Comparison of ENCODE assay signal across 17 cellular contexts in genomic region chr1:230750986-230751625, GRCh38. TPM values are rescaled to one million over a fixed set of nuclear protein-coding genes. Genes with fewer than 3 reads are reported as not detected.
A peak's percentile ranks its signal among the peaks of the same experiment; 100 is the strongest.
DNase-seq lines count a peak whose midpoint lies in the region; ATAC-seq and TF ChIP-seq lines count a peak whose summit lies in the region.
"Had no signal": no experiment of that assay in that cellular context is flagged by ENCODE, and none has a peak within 500 bp of the region (broad histone marks: within the 10 kb centered on the region; RNA-seq: fewer than 3 reads in every experiment).

No MANE protein-coding gene starts in this region.

- ATAC-seq in GM23338: no peak
- no peak for ATAC-seq in HG02870 (IDR thresholded peaks at IDR 0.05; ENCODE audit: unreplicated experiment)
- no peak for ATAC-seq in GM21528 (IDR thresholded peaks at IDR 0.05; ENCODE audit: low FRiP score, unreplicated experiment)
- ATAC-seq: T-cell had no signal

- H3K4me2 ChIP-seq in GM23338: peak overlapping the region; percentile 73
- H3K4me2 ChIP-seq in PC-9: peak overlapping the region; percentile 80
- H3K4me2 ChIP-seq in hepatocyte: peak overlapping the region; percentile 62

- H3K36me3 Mint-ChIP-seq in GM23338 (ENCODE audit: low read depth): no peaks in the 10 kb centered on the region
- H3K36me3 Mint-ChIP-seq: T-cell had no signal

- H3K4me3 ChIP-seq in GM23338: 0 out of 2 replicates have a peak overlapping the region, but pooled peaks have one; percentile 26
- H3K4me3 ChIP-seq in PC-9: peak overlapping the region; percentile 30; the same call in 1 of the 2 replicates
- H3K4me3 ChIP-seq in hepatocyte: no peak overlapping the region
- no peak overlapping the region for H3K4me3 ChIP-seq in prostate gland
- H3K4me3 ChIP-seq: sigmoid colon had no signal

- POLR2A ChIA-PET in PC-9 (lab: Charles Lee; ENCODE audit: unreplicated experiment): no interaction called here

- H3K4me1 Mint-ChIP-seq in GM23338: peaks cover 52% of the 10 kb centered on the region
- H3K4me1 Mint-ChIP-seq: T-cell had no signal

- H3K36me3 ChIP-seq in GM23338 (ENCODE audit: insufficient read depth): no peaks in the 10 kb centered on the region
- H3K36me3 ChIP-seq in PC-9 (ENCODE audit: low read depth): no peaks in the 10 kb centered on the region
- no peaks in the 10 kb centered on the region for H3K36me3 ChIP-seq in hepatocyte (replicated peaks; ENCODE audit: insufficient read depth, low read depth)
- H3K36me3 ChIP-seq in prostate gland: no peaks in the 10 kb centered on the region
- H3K36me3 ChIP-seq: sigmoid colon had no signal

- BruUV-seq in PC-9 (replicated peaks; lab: Mats Ljungman, UMichigan): no TSS peak

- H4K20me1 ChIP-seq in GM23338 (replicated peaks; ENCODE audit: insufficient read depth): no peaks in the 10 kb centered on the region
- no peaks in the 10 kb centered on the region for H4K20me1 ChIP-seq in PC-9 (ENCODE audit: insufficient read depth)
- H4K20me1 ChIP-seq in hepatocyte (ENCODE audit: insufficient read depth, poor library complexity, severe bottlenecking): no peaks in the 10 kb centered on the region

- H3F3A ChIP-seq in GM23338 (replicated peaks; ENCODE audit: low read depth) (no peaks in the 10 kb centered on the region; the same call in 1 of the 2 replicates), PC-9 (ENCODE audit: insufficient read depth, low read depth) (0 out of 2 replicates have a peak, but pooled peaks cover 4% of the 10 kb centered on the region)

- peaks cover 4% of the 10 kb centered on the region; the same call in 1 of the 2 replicates for H3K27me3 ChIP-seq in GM23338 (ENCODE audit: insufficient read depth)
- no peaks in the 10 kb centered on the region for H3K27me3 ChIP-seq in PC-9 (ENCODE audit: insufficient read depth, low read depth)
- no peaks in the 10 kb centered on the region for H3K27me3 ChIP-seq in hepatocyte
- H3K27me3 ChIP-seq in prostate gland (replicated peaks; ENCODE audit: insufficient read depth): no peaks in the 10 kb centered on the region
- H3K27me3 ChIP-seq: sigmoid colon had no signal

- CTCF ChIA-PET in PC-9 (lab: Charles Lee): no interaction called here

- H3K27me3 Mint-ChIP-seq in GM23338 (ENCODE audit: insufficient read depth, low read depth, poor library complexity): peaks cover 26% of the 10 kb centered on the region

- DNase-seq in GM23338 (ENCODE audit: low spot score): no peak
- no peak for DNase-seq in PC-9
- no peak for DNase-seq in hepatocyte (ENCODE audit: low spot score)
- no peak for DNase-seq in prostate gland (ENCODE audit: low spot score)
- no peak for DNase-seq in NCI-H146 (lab: John Stamatoyannopoulos, UW)
- no peak for DNase-seq in stimulated activated CD4-positive, alpha-beta T cell treated with anti-CD3 and anti-CD28 coated beads, Interleukin-2, amount 100 ng/mL, for 24 hours
- DNase-seq: activated naive CD4-positive, alpha-beta T cell treated with anti-CD3 and anti-CD28 coated beads for 36 hours; NCI-H446; Right ventricle myocardium superior; sigmoid colon; stimulated activated CD4-positive, alpha-beta T cell treated with anti-CD3 and anti-CD28 coated beads, Interleukin-1b, Interleukin-23, amount 100 ng/mL, for 48 hours; T-cell had no signal

- peak overlapping the region; percentile 20; the same call in 2 of the 3 replicates for H3K4me3 Mint-ChIP-seq in GM23338
- H3K4me3 Mint-ChIP-seq: activated naive CD4-positive, alpha-beta T cell treated with anti-CD3 and anti-CD28 coated beads for 36 hours; T-cell had no signal

- no peak for TF ChIP-seq POLR2A in prostate gland (IDR thresholded peaks at IDR 0.05)

- TF ChIP-seq CTCF in GM23338 (conservative IDR thresholded peaks at IDR 0.05; ENCODE audit: low read depth in 2 of 2) (no peak), PC-9 (conservative IDR thresholded peaks at IDR 0.05) (no peak), hepatocyte (IDR thresholded peaks at IDR 0.05; ENCODE audit: poor library complexity) (no peak), prostate gland (IDR thresholded peaks at IDR 0.05) (no peak)

- H3K79me2 ChIP-seq in GM23338 (replicated peaks; ENCODE audit: insufficient read depth) (no peaks in the 10 kb centered on the region), PC-9 (ENCODE audit: low read depth) (no peaks in the 10 kb centered on the region), hepatocyte (no peaks in the 10 kb centered on the region)

- H3K9me2 ChIP-seq in GM23338 (ENCODE audit: insufficient read depth) (no peaks in the 10 kb centered on the region), PC-9 (ENCODE audit: insufficient read depth) (no peaks in the 10 kb centered on the region), hepatocyte (replicated peaks; ENCODE audit: insufficient read depth) (no peaks in the 10 kb centered on the region)

- H3K9me3 Mint-ChIP-seq in GM23338: no peaks in the 10 kb centered on the region
- H3K9me3 Mint-ChIP-seq: activated naive CD4-positive, alpha-beta T cell treated with anti-CD3 and anti-CD28 coated beads for 36 hours; T-cell had no signal

- H2AFZ ChIP-seq in GM23338: peak overlapping the region; percentile 32; the same call in 1 of the 2 replicates
- no peak overlapping the region; the same call in 1 of the 2 replicates for H2AFZ ChIP-seq in PC-9
- peak overlapping the region; percentile 24 for H2AFZ ChIP-seq in hepatocyte

- H3K9me3 ChIP-seq in PC-9 (ENCODE audit: insufficient read depth, low read depth) (no peaks in the 10 kb centered on the region), hepatocyte (ENCODE audit: low read depth) (no peaks in the 10 kb centered on the region), prostate gland (no peaks in the 10 kb centered on the region)
- H3K9me3 ChIP-seq: sigmoid colon had no signal

- 75% methylated on average over 6 of the region's 6 CpGs for WGBS in hepatocyte (ENCODE audit: low lambda C conversion rate, missing lambda C conversion rate)
- 57% methylated on average over 6 of the region's 6 CpGs for WGBS in prostate gland

- H3K27ac Mint-ChIP-seq in GM23338: peak overlapping the region; percentile 14; the same call in 1 of the 2 replicates
- H3K27ac Mint-ChIP-seq: activated naive CD4-positive, alpha-beta T cell treated with anti-CD3 and anti-CD28 coated beads for 36 hours; T-cell had no signal

- no peak overlapping the region for H3K27ac ChIP-seq in GM23338 (ENCODE audit: low read depth)
- peak overlapping the region; percentile 68 for H3K27ac ChIP-seq in PC-9
- peak overlapping the region; percentile 99 for H3K27ac ChIP-seq in hepatocyte
- peak overlapping the region; percentile 68 for H3K27ac ChIP-seq in prostate gland
- H3K27ac ChIP-seq: sigmoid colon had no signal

- intact Hi-C loops in PC-9 (cut with micrococcal nuclease; ENCODE audit: unreplicated experiment) (loop anchor here (5.0 kb wide), 2 partner anchors 109 to 226 kb away; partner anchors contain the start of genes ARV1, COG2 and TTC13), prostate gland (cut with DNase I) (no loop called here)

- H3K4me1 ChIP-seq in GM23338 (ENCODE audit: insufficient read depth): peaks cover 40% of the 10 kb centered on the region
- peaks cover 39% of the 10 kb centered on the region for H3K4me1 ChIP-seq in PC-9 (replicated peaks; ENCODE audit: insufficient read depth)
- peaks cover 61% of the 10 kb centered on the region for H3K4me1 ChIP-seq in hepatocyte (ENCODE audit: insufficient read depth)
- H3K4me1 ChIP-seq in prostate gland (replicated peaks): peaks cover 15% of the 10 kb centered on the region

TF ChIP-seq in GM23338, 12 proteins besides CTCF, POLR2A, EP300 and RAD21 (continues in another document):
- no peak for TF ChIP-seq ETS1 (IDR thresholded peaks at IDR 0.05)

RNA-seq across cellular contexts. Expression of gene CAPN9, which starts 3.9 kb away (rescaled TPM):
- 0.07 TPM in 1 of 2 replicates, not detected in the other for total RNA-seq in GM23338 (2014; rRNA removed; shearing (Covaris generic))
- polyA plus RNA-seq in GM23338 (2016; fragmentation: Nextera tagmentation; extraction: Ambion mirVana) (0.33 TPM in 1 of 2 replicates, not detected in the other), hepatocyte (0.68 and 0.98 TPM in 2 replicates)
- total RNA-seq in PC-9 (2021) (not detected in 2 replicates), hepatocyte (3.1 and 3.7 TPM in 2 replicates), prostate gland (under 1 TPM; 0.45 to 0.59 TPM)
- total RNA-seq: activated naive CD4-positive, alpha-beta T cell treated with anti-CD3 and anti-CD28 coated beads for 36 hours; epithelial cell of proximal tubule; mononuclear cell; omental fat pad; T-cell had no signal

RNA-seq across cellular contexts. Expression of gene AGT, which starts 37.2 kb away (rescaled TPM):
- not detected in 2 replicates for total RNA-seq in GM23338 (2014; rRNA removed; shearing (Covaris generic))
- polyA plus RNA-seq in GM23338 (2016; fragmentation: Nextera tagmentation; extraction: Ambion mirVana) (0.11 TPM in 1 of 2 replicates, not detected in the other), hepatocyte (455 and 583 TPM in 2 replicates)
- total RNA-seq in PC-9 (2021) (not detected in 2 replicates), hepatocyte (476 and 505 TPM in 2 replicates), prostate gland (10 to 100 TPM in 1 of 2 donors, 1 to 10 TPM in 1; 4.7 to 12.0 TPM)
- total RNA-seq: activated naive CD4-positive, alpha-beta T cell treated with anti-CD3 and anti-CD28 coated beads for 36 hours; mononuclear cell had no signal

Comparison
In these comparisons a context has a peak if more than half of its experiments do, and no peak if none do; other contexts are left out.
1. H3K4me3 ChIP-seq: peak in GM23338 (single experiment) and PC-9 (single experiment); none in hepatocyte (single experiment) and prostate gland (0 of 2).
2. RNA of gene AGT, which starts 37.2 kb away (total RNA-seq): 476 to 505 TPM in hepatocyte; 4.7 to 12.0 TPM in prostate gland, not detected in GM23338 and not detected in PC-9; every median in the first group is over 10 times any median in the second.
3. Peak in every context shown above with its lines, with median percentiles within 50 percentile points of each other: H3K4me2 ChIP-seq.